1 cellular context compared by ENCODE assay signal in genomic region chr10:36173364-36173763, GRCh38.
TF ChIP-seq lines count a peak whose summit lies in the region.

No MANE protein-coding gene starts in this region.

TF ChIP-seq in endothelial cell of umbilical vein, 7 proteins besides CTCF, POLR2A, EP300 and RAD21 (continued from another document):
- peak; percentile 80 for TF ChIP-seq FOS (IDR thresholded peaks at IDR 0.05; ENCODE audit: borderline replicate concordance, insufficient read depth, low read length)
